Comparison of ENCODE assay signal across 10 cellular contexts in genomic region chr12:113271853-113272561, GRCh38. TPM values are rescaled to one million over a fixed set of nuclear protein-coding genes. Genes with fewer than 3 reads are reported as not detected.
A peak's percentile ranks its signal among the peaks of the same experiment; 100 is the strongest.
DNase-seq lines count a peak whose midpoint lies in the region; ATAC-seq and TF ChIP-seq lines count a peak whose summit lies in the region.
"Had no signal": no experiment of that assay in that cellular context is flagged by ENCODE, and none has a peak within 500 bp of the region (broad histone marks: within the 10 kb centered on the region; RNA-seq: fewer than 3 reads in every experiment).

No MANE protein-coding gene starts in this region.

- no peak overlapping the region for H3K4me3 Mint-ChIP-seq in activated CD4-positive, alpha-beta T cell treated with anti-CD3 and anti-CD28 coated beads, Interleukin-2, amount 10 ng/mL, durations not matched to agents 24 days and 14 days
- H3K4me3 Mint-ChIP-seq: T-cell had no signal

- no peaks in the 10 kb centered on the region for H3K9me3 Mint-ChIP-seq in activated CD4-positive, alpha-beta T cell treated with anti-CD3 and anti-CD28 coated beads, Interleukin-2, amount 10 ng/mL, durations not matched to agents 24 days and 14 days
- H3K9me3 Mint-ChIP-seq: T-cell had no signal

- DNase-seq in activated CD4-positive, alpha-beta T cell treated with anti-CD3 and anti-CD28 coated beads, Interleukin-2, amount 10 ng/mL, durations not matched to agents 24 days and 14 days: no peak
- no peak for DNase-seq in activated CD4-positive, alpha-beta T cell treated with anti-CD3 and anti-CD28 coated beads, Interleukin-2, amount 50 U/mL, for 4 hours
- peak in 1 of 2 donors; percentile 74 for DNase-seq in breast epithelium (ENCODE audit: low spot score in 2 of 2)
- DNase-seq in left colon: peak; percentile 56 to 66
- peak; percentile 20 for DNase-seq in stimulated activated naive CD8-positive, alpha-beta T cell treated with anti-CD3 and anti-CD28 coated beads, Interleukin-15, Interleukin-2, amounts not matched to agents 100 U/mL and 50 U/mL, for 24 hours
- no peak for DNase-seq in NCI-H2196 (lab: John Stamatoyannopoulos, UW; ENCODE audit: unreplicated experiment)
- DNase-seq in activated CD8-positive, alpha-beta memory T cell treated with anti-CD3 and anti-CD28 coated beads, Interleukin-2, amount 50 U/mL, for 4 hours: no peak
- no peak for DNase-seq in SIG-M5 (lab: John Stamatoyannopoulos, UW)

- peak overlapping the region; percentile 84 to 86 for H3K27ac ChIP-seq in breast epithelium
- H3K27ac ChIP-seq: BLaER1 had no signal

- no peak for TF ChIP-seq CTCF in breast epithelium (IDR thresholded peaks at IDR 0.05)

- H3K36me3 ChIP-seq in breast epithelium: no peaks in the 10 kb centered on the region
- H3K36me3 ChIP-seq: BLaER1 had no signal

- H3K27ac Mint-ChIP-seq in activated CD4-positive, alpha-beta T cell treated with anti-CD3 and anti-CD28 coated beads, Interleukin-2, amount 10 ng/mL, durations not matched to agents 24 days and 14 days: peak overlapping the region; percentile 53
- H3K27ac Mint-ChIP-seq: T-cell had no signal

- H3K9me3 ChIP-seq in breast epithelium: no peaks in the 10 kb centered on the region
- H3K9me3 ChIP-seq: BLaER1 had no signal

- peaks cover 30% of the 10 kb centered on the region for H3K36me3 Mint-ChIP-seq in activated CD4-positive, alpha-beta T cell treated with anti-CD3 and anti-CD28 coated beads, Interleukin-2, amount 10 ng/mL, durations not matched to agents 24 days and 14 days (ENCODE audit: low read depth)

- intact Hi-C loops in activated CD4-positive, alpha-beta T cell treated with anti-CD3 and anti-CD28 coated beads, Interleukin-2, amount 10 ng/mL, durations not matched to agents 24 days and 14 days (cut with micrococcal nuclease): loop anchor here (1.0 kb wide), 1 partner anchor 10 kb away; no protein-coding TSS in a partner anchor
- intact Hi-C loops in breast epithelium (cut with DNase I; ENCODE audit: low total_unique reads) (no loop called here), left colon (cut with DNase I, micrococcal nuclease) (no loop called here)

- no peak for ATAC-seq in left colon
- ATAC-seq in stimulated activated naive CD8-positive, alpha-beta T cell treated with anti-CD3 and anti-CD28 coated beads, Interleukin-15, Interleukin-2, amounts not matched to agents 100 U/mL and 50 U/mL, for 24 hours: peak; percentile 69
- ATAC-seq: T-cell had no signal

- H3K4me1 ChIP-seq in breast epithelium: peaks cover 0 to 14% of the 10 kb centered on the region in 2 donors

- TF ChIP-seq POLR2A in breast epithelium (IDR thresholded peaks at IDR 0.05): no peak

- no peaks in the 10 kb centered on the region for H3K27me3 ChIP-seq in breast epithelium
- H3K27me3 ChIP-seq: BLaER1 had no signal

- H3K4me3 ChIP-seq in breast epithelium: peak overlapping the region in 1 of 3 donors; percentile 45
- H3K4me3 ChIP-seq: BLaER1 had no signal

- H3K27me3 Mint-ChIP-seq in activated CD4-positive, alpha-beta T cell treated with anti-CD3 and anti-CD28 coated beads, Interleukin-2, amount 10 ng/mL, durations not matched to agents 24 days and 14 days: no peaks in the 10 kb centered on the region
- H3K27me3 Mint-ChIP-seq: T-cell had no signal

- H3K4me1 Mint-ChIP-seq in activated CD4-positive, alpha-beta T cell treated with anti-CD3 and anti-CD28 coated beads, Interleukin-2, amount 10 ng/mL, durations not matched to agents 24 days and 14 days: peaks cover 16% of the 10 kb centered on the region

RNA-seq across cellular contexts. Expression of gene TPCN1, which starts 50.7 kb away (rescaled TPM):
- 31.0 and 33.7 TPM in 2 replicates for total RNA-seq in activated CD4-positive, alpha-beta T cell treated with anti-CD3 and anti-CD28 coated beads, Interleukin-2, amount 10 ng/mL, durations not matched to agents 24 days and 14 days
- total RNA-seq in breast epithelium (10 to 100 TPM; 46.9 to 71.7 (median 59.5) TPM), left colon (10 to 100 TPM; 84.7 to 96.4 TPM)

Comparison
In these comparisons a context has a peak if more than half of its experiments do, and no peak if none do; other contexts are left out.
1. DNase-seq: peak in left colon (2 of 2) and stimulated activated naive CD8-positive, alpha-beta T cell treated with anti-CD3 and anti-CD28 coated beads, Interleukin-15, Interleukin-2, amounts not matched to agents 100 U/mL and 50 U/mL, for 24 hours (single experiment); none in activated CD4-positive, alpha-beta T cell treated with anti-CD3 and anti-CD28 coated beads, Interleukin-2, amount 10 ng/mL, durations not matched to agents 24 days and 14 days (single experiment), activated CD4-positive, alpha-beta T cell treated with anti-CD3 and anti-CD28 coated beads, Interleukin-2, amount 50 U/mL, for 4 hours (0 of 2), NCI-H2196 (single experiment), activated CD8-positive, alpha-beta memory T cell treated with anti-CD3 and anti-CD28 coated beads, Interleukin-2, amount 50 U/mL, for 4 hours (single experiment) and SIG-M5 (single experiment).